Comparison of ENCODE assay signal across 15 cellular contexts in genomic region chr6:158286413-158286812, GRCh38. TPM values are rescaled to one million over a fixed set of nuclear protein-coding genes. Genes with fewer than 3 reads are reported as not detected.
A peak's percentile ranks its signal among the peaks of the same experiment; 100 is the strongest.
DNase-seq lines count a peak whose midpoint lies in the region; TF ChIP-seq lines count a peak whose summit lies in the region.
"Had no signal": no experiment of that assay in that cellular context is flagged by ENCODE, and none has a peak within 500 bp of the region (broad histone marks: within the 10 kb centered on the region; RNA-seq: fewer than 3 reads in every experiment).

No MANE protein-coding gene starts in this region.

- TF ChIP-seq POLR2A in Peyer's patch (IDR thresholded peaks at IDR 0.05), result no peak

- no peaks in the 10 kb centered on the region for H3K9me3 ChIP-seq in Karpas-422 (ENCODE audit: low read length)
- H3K9me3 ChIP-seq in Peyer's patch, result no peaks in the 10 kb centered on the region
- H3K9me3 ChIP-seq: BLaER1 treated with 17β-estradiol and CSF1 and Interleukin-3, amounts not matched to agents 10 nM and 100 nM; HAP-1; ovary; stomach had no signal

- no peak overlapping the region for H3K9ac ChIP-seq in Karpas-422 (ENCODE audit: low read length)
- H3K9ac ChIP-seq: BLaER1 treated with 17β-estradiol and CSF1 and Interleukin-3, amounts not matched to agents 10 nM and 100 nM had no signal

- H3K9me2 ChIP-seq in Karpas-422 (replicated peaks; ENCODE audit: insufficient read depth, low read length), result no peaks in the 10 kb centered on the region

- intact Hi-C loops in head of caudate nucleus (cut with DNase I), result loop anchor here (10.0 kb wide), 1 partner anchor 52 kb away; no protein-coding TSS in a partner anchor
- intact Hi-C loops in activated CD4-positive, alpha-beta T cell treated with anti-CD3 and anti-CD28 coated beads, Interleukin-2, amount 10 ng/mL, durations not matched to agents 24 days and 14 days (cut with micrococcal nuclease), result no loop called here

- peak; percentile 56 for DNase-seq in AG09309 (ENCODE audit: low read depth)
- no peak for DNase-seq in Karpas-422
- peak; percentile 64 for DNase-seq in dermis blood vessel endothelial cell
- DNase-seq in myocyte (ENCODE audit: low read depth), result peak; percentile 59
- DNase-seq in T-helper 2 cell, result no peak
- no peak for DNase-seq in Peyer's patch
- DNase-seq in head of caudate nucleus, result no peak
- no peak for DNase-seq in activated CD4-positive, alpha-beta T cell treated with anti-CD3 and anti-CD28 coated beads, Interleukin-2, amount 10 ng/mL, durations not matched to agents 24 days and 14 days
- DNase-seq: kidney; ovary; stimulated activated CD4-positive, alpha-beta T cell treated with anti-CD3 and anti-CD28 coated beads, Interleukin-4, amount 100 ng/mL, for 24 hours; stomach had no signal

- no peak overlapping the region for H2AFZ ChIP-seq in Karpas-422 (ENCODE audit: low read length)

- no peak overlapping the region for H3K4me3 ChIP-seq in AG09309 (ENCODE audit: control insufficient read depth, low read depth, low read length)
- H3K4me3 ChIP-seq in Karpas-422 (ENCODE audit: low read length), result no peak overlapping the region
- no peak overlapping the region for H3K4me3 ChIP-seq in Peyer's patch
- H3K4me3 ChIP-seq: BLaER1 treated with 17β-estradiol and CSF1 and Interleukin-3, amounts not matched to agents 10 nM and 100 nM; HAP-1; ovary; stomach had no signal

- H3K36me3 ChIP-seq in Karpas-422 (ENCODE audit: insufficient read depth, low read length) (no peaks in the 10 kb centered on the region; the same call in 1 of the 2 replicates), Peyer's patch (no peaks in the 10 kb centered on the region)
- H3K36me3 ChIP-seq: HAP-1, ovary, stomach had no signal

- H3K9me3 Mint-ChIP-seq in activated CD4-positive, alpha-beta T cell treated with anti-CD3 and anti-CD28 coated beads, Interleukin-2, amount 10 ng/mL, durations not matched to agents 24 days and 14 days, result no peaks in the 10 kb centered on the region
- H3K9me3 Mint-ChIP-seq: T-helper 2 cell treated with Interferon-gamma antibody and Interleukin-4, amounts not matched to agents 5 μg/mL and 100 μg/mL, for 36 hours had no signal

- H3K4me2 ChIP-seq in Karpas-422 (ENCODE audit: low read depth, low read length, poor library complexity, severe bottlenecking), result no peak overlapping the region

- H3K27ac Mint-ChIP-seq in activated CD4-positive, alpha-beta T cell treated with anti-CD3 and anti-CD28 coated beads, Interleukin-2, amount 10 ng/mL, durations not matched to agents 24 days and 14 days, result no peak overlapping the region
- H3K27ac Mint-ChIP-seq: T-helper 2 cell treated with Interferon-gamma antibody and Interleukin-4, amounts not matched to agents 5 μg/mL and 100 μg/mL, for 36 hours had no signal

- H3K27me3 ChIP-seq in Karpas-422 (ENCODE audit: low read length) (no peaks in the 10 kb centered on the region), Peyer's patch (no peaks in the 10 kb centered on the region)
- H3K27me3 ChIP-seq: BLaER1 treated with 17β-estradiol and CSF1 and Interleukin-3, amounts not matched to agents 10 nM and 100 nM; ovary; stomach had no signal

- no peaks in the 10 kb centered on the region for H4K20me1 ChIP-seq in Karpas-422 (ENCODE audit: insufficient read depth, low read depth, low read length)

- peaks cover 46% of the 10 kb centered on the region for H3K4me1 Mint-ChIP-seq in activated CD4-positive, alpha-beta T cell treated with anti-CD3 and anti-CD28 coated beads, Interleukin-2, amount 10 ng/mL, durations not matched to agents 24 days and 14 days

- H3K4me1 ChIP-seq in Karpas-422 (ENCODE audit: low read length) (peaks cover 74% of the 10 kb centered on the region), Peyer's patch (peaks cover 0 to 36% (median 6%) of the 10 kb centered on the region in 4 donors)

- H3K27ac ChIP-seq in Karpas-422 (ENCODE audit: low read length) (peak overlapping the region; percentile 48), Peyer's patch (peak overlapping the region in 1 of 4 donors; percentile 18)
- H3K27ac ChIP-seq: ovary had no signal

- H3K79me2 ChIP-seq in Karpas-422 (ENCODE audit: low read length), result peaks cover 91% of the 10 kb centered on the region

- no peak overlapping the region for H3K4me3 Mint-ChIP-seq in activated CD4-positive, alpha-beta T cell treated with anti-CD3 and anti-CD28 coated beads, Interleukin-2, amount 10 ng/mL, durations not matched to agents 24 days and 14 days
- H3K4me3 Mint-ChIP-seq: T-helper 2 cell treated with Interferon-gamma antibody and Interleukin-4, amounts not matched to agents 5 μg/mL and 100 μg/mL, for 36 hours had no signal

- H3K36me3 Mint-ChIP-seq in activated CD4-positive, alpha-beta T cell treated with anti-CD3 and anti-CD28 coated beads, Interleukin-2, amount 10 ng/mL, durations not matched to agents 24 days and 14 days (ENCODE audit: low read depth), result peaks cover 4% of the 10 kb centered on the region

- H3K27me3 Mint-ChIP-seq in activated CD4-positive, alpha-beta T cell treated with anti-CD3 and anti-CD28 coated beads, Interleukin-2, amount 10 ng/mL, durations not matched to agents 24 days and 14 days, result no peaks in the 10 kb centered on the region

- no peak for TF ChIP-seq CTCF in AG09309 (IDR thresholded peaks at IDR 0.05; ENCODE audit: control insufficient read depth, insufficient read depth, low read depth, low read length, missing control alignments)
- TF ChIP-seq CTCF in Peyer's patch (IDR thresholded peaks at IDR 0.05), result no peak

RNA-seq across cellular contexts. Expression of gene TULP4, which starts 25.9 kb away (rescaled TPM):
- total RNA-seq in Karpas-422 (2014; rRNA removed; shearing (Covaris generic); ENCODE audit: low replicate concordance), result 112 and 124 TPM in 2 replicates
- 75.5 and 134 TPM in 2 replicates for total RNA-seq in dermis blood vessel endothelial cell
- 242 and 281 TPM in 2 replicates for total RNA-seq in myocyte
- 26.6 TPM for polyA plus RNA-seq in myocyte (2012)
- total RNA-seq in Peyer's patch, result 100 to 1,000 TPM; 197 to 268 (median 206) TPM
- 23.9 and 24.0 TPM in 2 replicates for total RNA-seq in activated CD4-positive, alpha-beta T cell treated with anti-CD3 and anti-CD28 coated beads, Interleukin-2, amount 10 ng/mL, durations not matched to agents 24 days and 14 days

Comparison
In these comparisons a context has a peak if more than half of its experiments do, and no peak if none do; other contexts are left out.
1. DNase-seq: peak in AG09309 (single experiment), dermis blood vessel endothelial cell (single experiment) and myocyte (single experiment); none in Karpas-422 (single experiment), T-helper 2 cell (0 of 5), Peyer's patch (0 of 3), head of caudate nucleus (0 of 42) and activated CD4-positive, alpha-beta T cell treated with anti-CD3 and anti-CD28 coated beads, Interleukin-2, amount 10 ng/mL, durations not matched to agents 24 days and 14 days (single experiment).